Comparison of ENCODE assay signal across 1 cellular context in the genomic region with DNA sequence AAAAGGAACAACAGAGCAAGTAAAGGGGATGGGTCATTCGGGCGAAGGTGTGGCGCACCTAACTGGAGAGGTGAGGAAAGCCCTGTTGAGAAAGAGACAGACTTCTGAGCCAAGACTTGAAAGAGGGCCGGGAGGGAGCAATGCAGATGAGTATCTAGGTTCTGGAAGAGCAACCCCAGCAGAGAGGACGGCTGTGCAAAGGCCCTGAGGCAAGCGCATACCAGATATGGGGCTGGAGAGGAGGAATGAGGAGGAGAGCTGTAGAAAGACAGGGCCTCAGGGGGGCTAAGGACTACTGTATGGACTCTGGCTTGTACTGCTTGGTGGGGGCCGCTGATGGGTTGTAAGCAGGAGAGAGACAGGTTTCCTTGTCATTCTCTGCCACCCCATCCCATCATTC.
TF ChIP-seq lines count a peak whose summit lies in the region.

No MANE protein-coding gene starts in this region.

TF ChIP-seq in K562, 482 proteins besides CTCF, POLR2A, EP300 and RAD21:
- TF ChIP-seq RBM25 (IDR thresholded peaks at IDR 0.05; ENCODE audit: low read depth, low read length, severe bottlenecking) (peak; percentile 71), TCF3 (CRISPR knock-in tag; IDR thresholded peaks at IDR 0.05) (no peak), BCOR (IDR thresholded peaks at IDR 0.05) (peak; percentile 34; the same call in 1 of the 2 replicates)
